Comparison of ENCODE assay signal across 8 cellular contexts in genomic region chr9:113349434-113350337, GRCh38. TPM values are rescaled to one million over a fixed set of nuclear protein-coding genes. Genes with fewer than 3 reads are reported as not detected.
A peak's percentile ranks its signal among the peaks of the same experiment; 100 is the strongest.
DNase-seq lines count a peak whose midpoint lies in the region; ATAC-seq and TF ChIP-seq lines count a peak whose summit lies in the region.

TSS of gene BSPRY (plus strand) at chr9:113349541. CDS start at chr9:113349580, 39 bp downstream.

- H3K36me3 ChIP-seq in HUES64 (ENCODE audit: insufficient read depth, low read length) = no peaks in the 10 kb centered on the region
- H3K36me3 ChIP-seq in esophagus (ENCODE audit: control insufficient read depth in 2 of 2, insufficient read depth in 2 of 2, low read length in 1 of 2) = no peaks in the 10 kb centered on the region

- H3K4me1 ChIP-seq in HUES64 (ENCODE audit: insufficient read depth, low read length) (peaks cover 15% of the 10 kb centered on the region), esophagus (ENCODE audit: control insufficient read depth in 2 of 2, insufficient read depth in 2 of 2, low read length in 1 of 2) (no peaks in the 10 kb centered on the region)

- no peak for TF ChIP-seq CTCF in neural crest cell (conservative IDR thresholded peaks at IDR 0.05)

- H3K4me3 Mint-ChIP-seq in neural crest cell = peak within 1 kb of the TSS; percentile 60

- H3K9me3 Mint-ChIP-seq in neural crest cell = no peaks in the 10 kb centered on the region

- H3K9ac ChIP-seq in HUES64 (ENCODE audit: low read depth, low read length) = peak within 1 kb of the TSS; percentile 66

- H3K27ac Mint-ChIP-seq in neural crest cell (ENCODE audit: unreplicated experiment) = no peak within 1 kb of the TSS

- peaks cover 79% of the 10 kb centered on the region for H3K27me3 Mint-ChIP-seq in neural crest cell (ENCODE audit: low read depth)

- no peak within 1 kb of the TSS for H3K27ac ChIP-seq in HUES64 (ENCODE audit: low read depth, low read length)
- H3K27ac ChIP-seq in esophagus (ENCODE audit: low read depth in 2 of 2, low read length in 1 of 2) = peak within 1 kb of the TSS in 1 of 2 donors; percentile 64

- H3K4me1 Mint-ChIP-seq in neural crest cell = peaks cover 14% of the 10 kb centered on the region

- peak within 1 kb of the TSS; percentile 62 for H3K4me3 ChIP-seq in HUES64 (ENCODE audit: low read length)
- peak within 1 kb of the TSS; percentile 68 to 72 for H3K4me3 ChIP-seq in esophagus (ENCODE audit: low read depth in 1 of 2, low read length in 2 of 2)

- DNase-seq in activated CD4-positive, alpha-beta T cell treated with anti-CD3 and anti-CD28 coated beads for 1 hour = peak; percentile 14
- DNase-seq in activated CD4-positive, alpha-beta T cell treated with anti-CD3 and anti-CD28 coated beads, Interleukin-2, amount 50 U/mL, for 1 hour = no peak
- peak; percentile 48 for DNase-seq in activated CD4-positive, alpha-beta T cell treated with anti-CD3 and anti-CD28 coated beads for 48 hours
- DNase-seq in neural crest cell (ENCODE audit: low read depth, low spot score) = no peak

- no peaks in the 10 kb centered on the region for H3K36me3 Mint-ChIP-seq in neural crest cell (ENCODE audit: low read depth)

- H3K9me3 ChIP-seq in HUES64 (ENCODE audit: insufficient read depth, low read depth, low read length) (no peaks in the 10 kb centered on the region), esophagus (ENCODE audit: control insufficient read depth in 2 of 2, insufficient read depth in 1 of 2, low read depth in 1 of 2, low read length in 1 of 2) (no peaks in the 10 kb centered on the region)

- H3K27me3 ChIP-seq in HUES64 (ENCODE audit: insufficient read depth, low read length) = peaks cover 47% of the 10 kb centered on the region
- no peaks in the 10 kb centered on the region for H3K27me3 ChIP-seq in esophagus (ENCODE audit: control insufficient read depth in 1 of 2, insufficient read depth in 2 of 2, low read length in 2 of 2)

- 5% methylated on average over 80 of the region's 80 CpGs for WGBS in HUES64
- 2 to 3% methylated on average over 62 to 80 of the region's 80 CpGs for WGBS in esophagus, 2 donors

- ATAC-seq in GM18858 (IDR thresholded peaks at IDR 0.05; ENCODE audit: unreplicated experiment) (no peak), HG03378 (IDR thresholded peaks at IDR 0.05; ENCODE audit: unreplicated experiment) (no peak)

RNA-seq across cellular contexts. Expression of gene BSPRY, which starts in this region (rescaled TPM):
- polyA plus RNA-seq in HUES64 (2013, experiment 1 of 2) = 1.6 TPM
- polyA plus RNA-seq in HUES64 (2013, experiment 2 of 2) = 1.7 TPM
- polyA plus RNA-seq in esophagus = 10 to 100 TPM; 17.2 to 27.5 TPM
- total RNA-seq in neural crest cell = not detected in 2 replicates

Comparison
In these comparisons a context has a peak if more than half of its experiments do, and no peak if none do; other contexts are left out.
1. DNase-seq: peak in activated CD4-positive, alpha-beta T cell treated with anti-CD3 and anti-CD28 coated beads for 1 hour (single experiment) and activated CD4-positive, alpha-beta T cell treated with anti-CD3 and anti-CD28 coated beads for 48 hours (single experiment); none in activated CD4-positive, alpha-beta T cell treated with anti-CD3 and anti-CD28 coated beads, Interleukin-2, amount 50 U/mL, for 1 hour (single experiment) and neural crest cell (single experiment).